ENCODE assay signal across 10 cellular contexts in the genomic region with DNA sequence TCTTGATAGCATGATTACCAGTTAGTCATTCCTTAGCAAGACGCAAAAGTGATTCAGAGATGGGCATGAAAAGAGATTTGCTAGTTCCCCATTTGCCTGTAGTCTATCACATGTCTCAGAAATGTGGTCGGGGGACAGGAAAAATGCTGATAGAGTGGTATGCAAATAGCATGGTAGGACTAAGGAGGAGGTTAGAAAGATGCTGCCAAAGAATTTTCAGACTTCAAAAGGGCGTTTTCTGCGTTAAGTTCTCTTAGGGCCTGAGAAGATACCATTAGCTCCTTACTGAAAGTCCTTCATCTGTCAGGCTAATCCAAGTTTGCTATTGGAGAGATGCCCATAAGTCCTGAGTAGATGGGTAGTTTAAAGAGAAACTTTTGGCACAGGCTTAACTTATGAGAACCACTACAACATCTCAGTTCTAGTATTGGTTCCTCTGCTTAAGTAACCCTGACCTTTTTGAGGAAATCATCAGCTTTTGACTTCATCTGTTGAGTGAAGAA. TPM values are rescaled to one million over a fixed set of nuclear protein-coding genes. Genes with fewer than 3 reads are reported as not detected.
DNase-seq lines count a peak whose midpoint lies in the region; ATAC-seq and TF ChIP-seq lines count a peak whose summit lies in the region.
"Had no signal": no experiment of that assay in that cellular context is flagged by ENCODE, and none has a peak within 500 bp of the region (broad histone marks: within the 10 kb centered on the region; RNA-seq: fewer than 3 reads in every experiment).

No MANE protein-coding gene starts in this region.

- peak overlapping the region; percentile 23 for H3K18ac ChIP-seq in mesendoderm (ENCODE audit: low read length)

- intact Hi-C loops in head of caudate nucleus (cut with DNase I): no loop called here

- no peak overlapping the region for H4K5ac ChIP-seq in mesendoderm (ENCODE audit: low read length)

- peaks cover 4% of the 10 kb centered on the region for H3K79me1 ChIP-seq in mesendoderm (ENCODE audit: low read length)

- H3K36me3 ChIP-seq in OCI-LY3 (replicated peaks; ENCODE audit: low read depth, low read length) (no peaks in the 10 kb centered on the region), mesendoderm (ENCODE audit: control insufficient read depth, insufficient read depth, low read length) (no peaks in the 10 kb centered on the region)

- ATAC-seq in GM21576 (IDR thresholded peaks at IDR 0.05; ENCODE audit: unreplicated experiment) (peak; percentile 75), HG03196 (IDR thresholded peaks at IDR 0.05; ENCODE audit: unreplicated experiment) (no peak)
- ATAC-seq: body of pancreas had no signal

- no peak overlapping the region for H2BK120ac ChIP-seq in mesendoderm (ENCODE audit: low read depth, low read length)

- H3K4me2 ChIP-seq in OCI-LY3 (ENCODE audit: low read length) (peak overlapping the region; percentile 33), mesendoderm (ENCODE audit: low read length) (peak overlapping the region; percentile 1)

- no peak overlapping the region for H2AK5ac ChIP-seq in mesendoderm (ENCODE audit: low read length)

- no peak overlapping the region for H2AFZ ChIP-seq in OCI-LY3 (ENCODE audit: low read depth, low read length)

- H2BK15ac ChIP-seq in mesendoderm (replicated peaks; ENCODE audit: low read depth): no peak overlapping the region

- H4K20me1 ChIP-seq in OCI-LY3 (ENCODE audit: insufficient read depth, low read length): no peaks in the 10 kb centered on the region

- WGBS in mesendoderm (ENCODE audit: extremely low coverage, insufficient coverage, low lambda C conversion rate): no CpG with 5 or more reads among the region's 4 CpGs

- no peak overlapping the region for H3K9ac ChIP-seq in OCI-LY3 (ENCODE audit: low read length)
- no peak overlapping the region for H3K9ac ChIP-seq in mesendoderm (ENCODE audit: low read length)

- H3K27ac ChIP-seq in OCI-LY3 (ENCODE audit: low read length) (no peak overlapping the region), mesendoderm (ENCODE audit: low read depth, low read length) (no peak overlapping the region)
- H3K27ac ChIP-seq: body of pancreas had no signal

- H3K4me3 ChIP-seq in OCI-LY3 (ENCODE audit: low read length) (no peak overlapping the region), mesendoderm (ENCODE audit: low read length) (no peak overlapping the region)
- H3K4me3 ChIP-seq: body of pancreas had no signal

- TF ChIP-seq CTCF in OCI-LY3 (IDR thresholded peaks at IDR 0.05; ENCODE audit: low read depth, low read length): no peak

- peak; percentile 51 for DNase-seq in EL
- DNase-seq in mesendoderm: peak; percentile 63
- no peak for DNase-seq in NCI-H82 (lab: John Stamatoyannopoulos, UW)
- no peak for DNase-seq in mucosa of gallbladder (ENCODE audit: low spot score)
- no peak for DNase-seq in head of caudate nucleus
- DNase-seq: body of pancreas, small intestine had no signal

- H3K4ac ChIP-seq in mesendoderm (ENCODE audit: low read depth, low read length): no peak overlapping the region

- H3K9me3 ChIP-seq in OCI-LY3 (ENCODE audit: insufficient read depth, low read length): no peaks in the 10 kb centered on the region
- H3K9me3 ChIP-seq: body of pancreas had no signal

- no peak overlapping the region for H4K8ac ChIP-seq in mesendoderm (ENCODE audit: low read depth, low read length)

- H3K4me1 ChIP-seq in OCI-LY3 (ENCODE audit: low read length): peaks cover 15% of the 10 kb centered on the region
- peaks cover 11% of the 10 kb centered on the region for H3K4me1 ChIP-seq in mesendoderm (ENCODE audit: control insufficient read depth, low read depth, low read length)
- H3K4me1 ChIP-seq: body of pancreas had no signal

- no peak overlapping the region for H2BK5ac ChIP-seq in mesendoderm (ENCODE audit: low read length)

- no peak overlapping the region for H3K23ac ChIP-seq in mesendoderm (ENCODE audit: low read length)

- H3K27me3 ChIP-seq in OCI-LY3 (ENCODE audit: low read depth, low read length): peaks cover 66% of the 10 kb centered on the region
- no peaks in the 10 kb centered on the region for H3K27me3 ChIP-seq in mesendoderm (ENCODE audit: insufficient read depth, low read length, poor library complexity)
- H3K27me3 ChIP-seq: body of pancreas had no signal

- no peak overlapping the region for H3K56ac ChIP-seq in mesendoderm (ENCODE audit: low read length)

- no peaks in the 10 kb centered on the region for H3K79me2 ChIP-seq in OCI-LY3 (ENCODE audit: low read length)
- peaks cover 64% of the 10 kb centered on the region for H3K79me2 ChIP-seq in mesendoderm (ENCODE audit: control insufficient read depth, insufficient read depth, low read length)

RNA-seq across cellular contexts. Expression of a gene that starts 2.7 kb away (rescaled TPM):
- polyA plus RNA-seq in mesendoderm (2013, experiment 1 of 2): 379 TPM
- 417 TPM for polyA plus RNA-seq in mesendoderm (2013, experiment 2 of 2)
- 601 TPM for total RNA-seq in mucosa of gallbladder

Comparison
In these comparisons a context has a peak if more than half of its experiments do, and no peak if none do; other contexts are left out.
1. DNase-seq: peak in EL (single experiment) and mesendoderm (single experiment); none in NCI-H82 (single experiment), mucosa of gallbladder (single experiment) and head of caudate nucleus (0 of 42).